Comparison of ENCODE assay signal across 23 cellular contexts in the genomic region with DNA sequence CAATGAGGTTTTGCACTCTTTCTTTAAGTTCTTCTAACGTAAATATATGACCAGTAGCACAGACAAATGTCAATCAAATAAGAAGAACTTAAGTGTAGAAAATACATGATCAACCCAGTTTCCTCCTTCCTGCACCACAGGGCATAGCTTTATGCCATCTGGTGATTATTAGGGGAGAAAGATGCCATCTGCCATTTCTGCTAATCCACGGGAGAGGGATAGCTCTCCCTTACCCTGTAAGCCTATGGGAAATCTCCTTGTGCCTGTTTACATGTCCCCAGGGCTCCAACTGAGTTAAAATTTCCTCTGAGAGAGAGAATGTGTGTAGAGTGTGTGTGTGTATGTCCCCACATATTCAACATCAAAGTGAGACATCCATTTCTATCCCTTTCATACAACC.
A peak's percentile ranks its signal among the peaks of the same experiment; 100 is the strongest.
DNase-seq lines count a peak whose midpoint lies in the region; ATAC-seq and TF ChIP-seq lines count a peak whose summit lies in the region.
"Had no signal": no experiment of that assay in that cellular context is flagged by ENCODE, and none has a peak within 500 bp of the region (broad histone marks: within the 10 kb centered on the region; RNA-seq: fewer than 3 reads in every experiment).

No MANE protein-coding gene starts in this region.

- H3K27ac ChIP-seq in SK-N-SH (ENCODE audit: low read depth in 2 of 2, low read length in 1 of 2) (no peak overlapping the region), WERI-Rb-1 (no peak overlapping the region)
- H3K27ac ChIP-seq: 22Rv1; BLaER1 treated with 17β-estradiol and CSF1 and Interleukin-3, amounts not matched to agents 10 nM and 100 nM; HL-60; Peyer's patch had no signal

- POLR2A ChIA-PET in SK-N-SH (lab: Yijun Ruan, JAX), result no interaction called here

- H3K4me3 ChIP-seq in SK-N-SH (ENCODE audit: low read depth in 2 of 2, low read length in 1 of 2), result no peak overlapping the region
- no peak overlapping the region for H3K4me3 ChIP-seq in WERI-Rb-1 (ENCODE audit: low read depth, low read length)
- H3K4me3 ChIP-seq: BLaER1 treated with 17β-estradiol and CSF1 and Interleukin-3, amounts not matched to agents 10 nM and 100 nM; K562; MG63; Peyer's patch had no signal

- H3K9me2 ChIP-seq in SK-N-SH, result no peaks in the 10 kb centered on the region

- H3K9me3 ChIP-seq in SK-N-SH, result no peaks in the 10 kb centered on the region
- H3K9me3 ChIP-seq in WERI-Rb-1 (ENCODE audit: severe bottlenecking), result no peaks in the 10 kb centered on the region
- H3K9me3 ChIP-seq: MG63 had no signal

- no peak for ATAC-seq in SK-N-SH treated with all-trans-retinoic acid at 6 μM for 48 hours
- ATAC-seq: HepG2, K562 had no signal

- H3K4me1 ChIP-seq in SK-N-SH (ENCODE audit: control insufficient read depth in 1 of 2, insufficient read depth in 2 of 2, low read depth in 1 of 2, low read length in 1 of 2), result no peaks in the 10 kb centered on the region
- H3K4me1 ChIP-seq: BLaER1 treated with 17β-estradiol and CSF1 and Interleukin-3, amounts not matched to agents 10 nM and 100 nM; Peyer's patch had no signal

- DNase-seq in SK-N-SH, result peak; percentile 2
- DNase-seq in NCI-H446 (lab: John Stamatoyannopoulos, UW), result peak; percentile 10 to 66
- peak; percentile 42 for DNase-seq in WERI-Rb-1
- no peak for DNase-seq in activated CD4-positive, alpha-beta T cell treated with anti-CD3 and anti-CD28 coated beads, Interleukin-2, amount 50 U/mL, for 48 hours
- DNase-seq in MV-4-11 (lab: John Stamatoyannopoulos, UW), result no peak
- no peak for DNase-seq in A172 (ENCODE audit: low spot score)
- DNase-seq in GM13976 (ENCODE audit: low spot score), result no peak
- DNase-seq: CD4-positive, alpha-beta memory T cell; EL; H7; MG63; NCI-H1092; NCI-H1436; NCI-H2029; NCI-H510A; NCI-H774; Peyer's patch had no signal

- no peaks in the 10 kb centered on the region for H3F3A ChIP-seq in SK-N-SH (replicated peaks; ENCODE audit: insufficient read depth)

- H3K79me2 ChIP-seq in SK-N-SH (ENCODE audit: insufficient read depth), result no peaks in the 10 kb centered on the region

- 4% methylated on average over 2 of the region's 2 CpGs for WGBS in SK-N-SH (ENCODE audit: low lambda C conversion rate)

- in situ Hi-C loops in GM13976 (cut with MboI; ENCODE audit: low sequenced_read_pairs, unreplicated experiment), result no loop called here

- H3K9ac ChIP-seq in SK-N-SH, result no peak overlapping the region
- H3K9ac ChIP-seq: BLaER1 treated with 17β-estradiol and CSF1 and Interleukin-3, amounts not matched to agents 10 nM and 100 nM had no signal

- H3K36me3 ChIP-seq in SK-N-SH (replicated peaks in 1 of 2; ENCODE audit: control insufficient read depth in 1 of 2, insufficient read depth in 2 of 2, low read length in 1 of 2) (no peaks in the 10 kb centered on the region), WERI-Rb-1 (no peaks in the 10 kb centered on the region)
- H3K36me3 ChIP-seq: BLaER1 treated with 17β-estradiol and CSF1 and Interleukin-3, amounts not matched to agents 10 nM and 100 nM; MG63; Peyer's patch had no signal

- no peak overlapping the region for H2AFZ ChIP-seq in SK-N-SH (ENCODE audit: low read depth)

- CTCF ChIA-PET in SK-N-SH (lab: Yijun Ruan, JAX), result no interaction called here

- no peak for TF ChIP-seq RAD21 in SK-N-SH (IDR thresholded peaks at IDR 0.05; ENCODE audit: low read length)

- H3K4me2 ChIP-seq in SK-N-SH, result no peak overlapping the region
- H3K4me2 ChIP-seq: BLaER1 treated with 17β-estradiol and CSF1 and Interleukin-3, amounts not matched to agents 10 nM and 100 nM had no signal

- no peak for TF ChIP-seq CTCF in SK-N-SH (IDR thresholded peaks at IDR 0.05)
- no peak for TF ChIP-seq CTCF in WERI-Rb-1 (IDR thresholded peaks at IDR 0.05; ENCODE audit: low read depth, low read length)
- TF ChIP-seq CTCF in GM13976 (IDR thresholded peaks at IDR 0.05; ENCODE audit: borderline replicate concordance, control extremely low read depth, extremely low read depth, insufficient read depth, missing control alignments), result no peak

- H3K27me3 ChIP-seq in SK-N-SH (ENCODE audit: insufficient read depth) (no peaks in the 10 kb centered on the region), WERI-Rb-1 (ENCODE audit: insufficient read depth, low read depth, severe bottlenecking) (no peaks in the 10 kb centered on the region)
- H3K27me3 ChIP-seq: BLaER1 treated with 17β-estradiol and CSF1 and Interleukin-3, amounts not matched to agents 10 nM and 100 nM; Peyer's patch had no signal

- no peaks in the 10 kb centered on the region for H4K20me1 ChIP-seq in SK-N-SH (ENCODE audit: insufficient read depth)
- H4K20me1 ChIP-seq: BLaER1 treated with 17β-estradiol and CSF1 and Interleukin-3, amounts not matched to agents 10 nM and 100 nM had no signal

- no peak for TF ChIP-seq EP300 in SK-N-SH (IDR thresholded peaks at IDR 0.05; ENCODE audit: borderline replicate concordance in 1 of 2, low read depth in 1 of 2, low read length in 1 of 2)

TF ChIP-seq in SK-N-SH, 30 proteins besides CTCF, POLR2A, EP300 and RAD21 (continues in another document):
- TF ChIP-seq, protein P1, sequence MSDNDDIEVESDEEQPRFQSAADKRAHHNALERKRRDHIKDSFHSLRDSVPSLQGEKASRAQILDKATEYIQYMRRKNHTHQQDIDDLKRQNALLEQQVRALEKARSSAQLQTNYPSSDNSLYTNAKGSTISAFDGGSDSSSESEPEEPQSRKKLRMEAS (IDR thresholded peaks at IDR 0.05; ENCODE audit: low read depth), result no peak
- TF ChIP-seq, protein P2, sequence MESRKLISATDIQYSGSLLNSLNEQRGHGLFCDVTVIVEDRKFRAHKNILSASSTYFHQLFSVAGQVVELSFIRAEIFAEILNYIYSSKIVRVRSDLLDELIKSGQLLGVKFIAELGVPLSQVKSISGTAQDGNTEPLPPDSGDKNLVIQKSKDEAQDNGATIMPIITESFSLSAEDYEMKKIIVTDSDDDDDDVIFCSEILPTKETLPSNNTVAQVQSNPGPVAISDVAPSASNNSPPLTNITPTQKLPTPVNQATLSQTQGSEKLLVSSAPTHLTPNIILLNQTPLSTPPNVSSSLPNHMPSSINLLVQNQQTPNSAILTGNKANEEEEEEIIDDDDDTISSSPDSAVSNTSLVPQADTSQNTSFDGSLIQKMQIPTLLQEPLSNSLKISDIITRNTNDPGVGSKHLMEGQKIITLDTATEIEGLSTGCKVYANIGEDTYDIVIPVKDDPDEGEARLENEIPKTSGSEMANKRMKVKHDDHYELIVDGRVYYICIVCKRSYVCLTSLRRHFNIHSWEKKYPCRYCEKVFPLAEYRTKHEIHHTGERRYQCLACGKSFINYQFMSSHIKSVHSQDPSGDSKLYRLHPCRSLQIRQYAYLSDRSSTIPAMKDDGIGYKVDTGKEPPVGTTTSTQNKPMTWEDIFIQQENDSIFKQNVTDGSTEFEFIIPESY (IDR thresholded peaks at IDR 0.05; ENCODE audit: borderline replicate concordance, low read depth), result no peak
- TF ChIP-seq, protein P3, sequence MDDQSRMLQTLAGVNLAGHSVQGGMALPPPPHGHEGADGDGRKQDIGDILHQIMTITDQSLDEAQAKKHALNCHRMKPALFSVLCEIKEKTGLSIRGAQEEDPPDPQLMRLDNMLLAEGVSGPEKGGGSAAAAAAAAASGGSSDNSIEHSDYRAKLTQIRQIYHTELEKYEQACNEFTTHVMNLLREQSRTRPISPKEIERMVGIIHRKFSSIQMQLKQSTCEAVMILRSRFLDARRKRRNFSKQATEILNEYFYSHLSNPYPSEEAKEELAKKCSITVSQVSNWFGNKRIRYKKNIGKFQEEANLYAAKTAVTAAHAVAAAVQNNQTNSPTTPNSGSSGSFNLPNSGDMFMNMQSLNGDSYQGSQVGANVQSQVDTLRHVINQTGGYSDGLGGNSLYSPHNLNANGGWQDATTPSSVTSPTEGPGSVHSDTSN (IDR thresholded peaks at IDR 0.05), result no peak

TF ChIP-seq in SK-N-SH treated with all-trans-retinoic acid at 6 μM for 48 hours, 23 proteins besides CTCF, POLR2A, EP300 and RAD21 (continues in another document):
- TF ChIP-seq, protein P4, sequence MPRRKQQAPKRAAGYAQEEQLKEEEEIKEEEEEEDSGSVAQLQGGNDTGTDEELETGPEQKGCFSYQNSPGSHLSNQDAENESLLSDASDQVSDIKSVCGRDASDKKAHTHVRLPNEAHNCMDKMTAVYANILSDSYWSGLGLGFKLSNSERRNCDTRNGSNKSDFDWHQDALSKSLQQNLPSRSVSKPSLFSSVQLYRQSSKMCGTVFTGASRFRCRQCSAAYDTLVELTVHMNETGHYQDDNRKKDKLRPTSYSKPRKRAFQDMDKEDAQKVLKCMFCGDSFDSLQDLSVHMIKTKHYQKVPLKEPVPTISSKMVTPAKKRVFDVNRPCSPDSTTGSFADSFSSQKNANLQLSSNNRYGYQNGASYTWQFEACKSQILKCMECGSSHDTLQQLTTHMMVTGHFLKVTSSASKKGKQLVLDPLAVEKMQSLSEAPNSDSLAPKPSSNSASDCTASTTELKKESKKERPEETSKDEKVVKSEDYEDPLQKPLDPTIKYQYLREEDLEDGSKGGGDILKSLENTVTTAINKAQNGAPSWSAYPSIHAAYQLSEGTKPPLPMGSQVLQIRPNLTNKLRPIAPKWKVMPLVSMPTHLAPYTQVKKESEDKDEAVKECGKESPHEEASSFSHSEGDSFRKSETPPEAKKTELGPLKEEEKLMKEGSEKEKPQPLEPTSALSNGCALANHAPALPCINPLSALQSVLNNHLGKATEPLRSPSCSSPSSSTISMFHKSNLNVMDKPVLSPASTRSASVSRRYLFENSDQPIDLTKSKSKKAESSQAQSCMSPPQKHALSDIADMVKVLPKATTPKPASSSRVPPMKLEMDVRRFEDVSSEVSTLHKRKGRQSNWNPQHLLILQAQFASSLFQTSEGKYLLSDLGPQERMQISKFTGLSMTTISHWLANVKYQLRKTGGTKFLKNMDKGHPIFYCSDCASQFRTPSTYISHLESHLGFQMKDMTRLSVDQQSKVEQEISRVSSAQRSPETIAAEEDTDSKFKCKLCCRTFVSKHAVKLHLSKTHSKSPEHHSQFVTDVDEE (CRISPR knock-in tag; IDR thresholded peaks at IDR 0.05), result no peak
- TF ChIP-seq BACH2 (CRISPR knock-in tag; IDR thresholded peaks at IDR 0.05; ENCODE audit: borderline replicate concordance) (no peak), ZFP3 (CRISPR knock-in tag; IDR thresholded peaks at IDR 0.05) (no peak), SNAI2 (CRISPR knock-in tag; IDR thresholded peaks at IDR 0.05) (no peak), TOX (CRISPR knock-in tag; IDR thresholded peaks at IDR 0.05; ENCODE audit: borderline replicate concordance) (no peak), ZNF565 (CRISPR knock-in tag; conservative IDR thresholded peaks at IDR 0.05; ENCODE audit: low read depth) (no peak)

Comparison
In these comparisons a context has a peak if more than half of its experiments do, and no peak if none do; other contexts are left out.
1. DNase-seq: peak in SK-N-SH (single experiment), NCI-H446 (2 of 2) and WERI-Rb-1 (single experiment); none in activated CD4-positive, alpha-beta T cell treated with anti-CD3 and anti-CD28 coated beads, Interleukin-2, amount 50 U/mL, for 48 hours (0 of 2), MV-4-11 (single experiment), A172 (single experiment) and GM13976 (single experiment).